Comparison of ENCODE assay signal across 5 cellular contexts in the genomic region with DNA sequence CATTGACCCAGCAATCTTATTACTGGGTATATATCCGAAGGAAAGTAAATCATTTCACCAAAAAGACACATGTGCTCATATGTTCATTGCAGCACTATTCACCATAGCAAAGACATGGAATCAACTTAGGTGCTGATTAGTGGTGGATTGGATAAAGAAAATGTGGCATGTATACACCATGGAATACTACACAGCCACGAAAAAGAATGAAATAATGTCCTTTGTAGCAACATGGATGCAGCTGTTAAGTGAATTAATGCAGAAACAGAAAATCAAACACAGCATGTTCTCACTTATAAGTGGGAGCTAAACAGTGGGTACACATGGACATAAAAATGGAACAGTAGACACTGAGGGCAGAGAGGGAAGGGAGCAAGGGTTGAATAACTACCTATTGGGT. TPM values are rescaled to one million over a fixed set of nuclear protein-coding genes. Genes with fewer than 3 reads are reported as not detected.
"Had no signal": no experiment of that assay in that cellular context is flagged by ENCODE, and none has a peak within 500 bp of the region (broad histone marks: within the 10 kb centered on the region; RNA-seq: fewer than 3 reads in every experiment).

No MANE protein-coding gene starts in this region.

RNA-seq across cellular contexts. Expression of a gene that starts 11.5 kb away (rescaled TPM):
- total RNA-seq: GM23248, GM23338, H4, HFFc6 had no signal
- polyA plus RNA-seq: GM23248, GM23338, H1 had no signal
